In the genomic region with DNA sequence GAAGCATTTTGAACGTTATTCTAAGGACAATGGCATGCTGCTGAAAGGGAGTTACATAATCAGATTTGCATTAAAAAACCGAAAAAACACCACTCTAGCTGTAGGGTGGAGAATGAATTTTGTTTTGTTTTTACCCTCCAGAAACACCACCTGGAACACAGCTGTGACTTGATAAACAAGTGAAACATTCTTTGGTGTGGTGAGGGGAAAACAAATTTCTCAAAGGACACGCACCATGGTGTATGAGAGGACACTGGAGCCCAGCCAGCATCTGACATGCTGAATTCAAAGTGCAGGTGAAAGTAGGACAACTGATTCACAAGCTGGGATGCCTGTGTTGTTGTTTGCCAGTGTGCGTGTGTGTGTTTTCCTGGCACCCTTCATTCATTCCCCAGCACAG, we compare ENCODE assay signal across 20 cellular contexts.
A peak's percentile ranks its signal among the peaks of the same experiment; 100 is the strongest.
DNase-seq lines count a peak whose midpoint lies in the region; ATAC-seq and TF ChIP-seq lines count a peak whose summit lies in the region.
"Had no signal": no experiment of that assay in that cellular context is flagged by ENCODE, and none has a peak within 500 bp of the region (broad histone marks: within the 10 kb centered on the region; RNA-seq: fewer than 3 reads in every experiment).

No MANE protein-coding gene starts in this region.

- no peak for TF ChIP-seq CTCF in GM12864 (IDR thresholded peaks at IDR 0.05; ENCODE audit: low read depth, low read length, missing control alignments)
- no peak for TF ChIP-seq CTCF in mucosa of descending colon (IDR thresholded peaks at IDR 0.05)

- H3K9me3 Mint-ChIP-seq in stimulated activated naive CD8-positive, alpha-beta T cell treated with anti-CD3 and anti-CD28 coated beads, Interleukin-15, amount 100 ng/mL, for 72 hours, result peaks cover 0 to 2% of the 10 kb centered on the region in 2 donors
- H3K9me3 Mint-ChIP-seq: activated naive CD4-positive, alpha-beta T cell treated with anti-CD3 and anti-CD28 coated beads, Interleukin-2, amount 10 ng/mL, durations not matched to agents 7 days and 5 days had no signal

- no peaks in the 10 kb centered on the region for H3K9me3 ChIP-seq in mucosa of descending colon
- H3K9me3 ChIP-seq: neutrophil, sigmoid colon had no signal

- no peaks in the 10 kb centered on the region for H3K4me1 Mint-ChIP-seq in stimulated activated naive CD8-positive, alpha-beta T cell treated with anti-CD3 and anti-CD28 coated beads, Interleukin-15, amount 100 ng/mL, for 72 hours
- H3K4me1 Mint-ChIP-seq: activated naive CD4-positive, alpha-beta T cell treated with anti-CD3 and anti-CD28 coated beads, Interleukin-2, amount 10 ng/mL, durations not matched to agents 7 days and 5 days had no signal

- ATAC-seq in HG02571 (IDR thresholded peaks at IDR 0.05; ENCODE audit: unreplicated experiment) (peak; percentile 69), mucosa of descending colon (peak; percentile 20), GM19452 (IDR thresholded peaks at IDR 0.05; ENCODE audit: unreplicated experiment) (no peak)
- ATAC-seq in stimulated activated naive CD8-positive, alpha-beta T cell treated with anti-CD3 and anti-CD28 coated beads, Interleukin-15, amount 100 ng/mL, for 72 hours, result no peak

- H3K4me3 Mint-ChIP-seq in stimulated activated naive CD8-positive, alpha-beta T cell treated with anti-CD3 and anti-CD28 coated beads, Interleukin-15, amount 100 ng/mL, for 72 hours, result no peak overlapping the region
- H3K4me3 Mint-ChIP-seq: activated naive CD4-positive, alpha-beta T cell treated with anti-CD3 and anti-CD28 coated beads, Interleukin-2, amount 10 ng/mL, durations not matched to agents 7 days and 5 days had no signal

- H3K4me1 ChIP-seq in mucosa of descending colon (ENCODE audit: low read depth), result no peaks in the 10 kb centered on the region

- no peaks in the 10 kb centered on the region for H3K27me3 Mint-ChIP-seq in stimulated activated naive CD8-positive, alpha-beta T cell treated with anti-CD3 and anti-CD28 coated beads, Interleukin-15, amount 100 ng/mL, for 72 hours
- H3K27me3 Mint-ChIP-seq: activated naive CD4-positive, alpha-beta T cell treated with anti-CD3 and anti-CD28 coated beads, Interleukin-2, amount 10 ng/mL, durations not matched to agents 7 days and 5 days had no signal

- H3K27ac Mint-ChIP-seq in stimulated activated naive CD8-positive, alpha-beta T cell treated with anti-CD3 and anti-CD28 coated beads, Interleukin-15, amount 100 ng/mL, for 72 hours, result no peak overlapping the region
- H3K27ac Mint-ChIP-seq: activated naive CD4-positive, alpha-beta T cell treated with anti-CD3 and anti-CD28 coated beads, Interleukin-2, amount 10 ng/mL, durations not matched to agents 7 days and 5 days had no signal

- H3K4me3 ChIP-seq in GM12864 (ENCODE audit: low read depth, low read length) (no peak overlapping the region), mucosa of descending colon (no peak overlapping the region)
- H3K4me3 ChIP-seq: sigmoid colon had no signal

- DNase-seq in GM12864 (ENCODE audit: low read depth) (peak; percentile 25), NAMALWA (ENCODE audit: low spot score) (peak; percentile 57), mucosa of descending colon (peak in 1 of 3 donors; percentile 7), islet precursor cell (no peak), NCI-H2081 treated with DMSO at 0.1 percent for 48 hours (lab: John Stamatoyannopoulos, UW) (no peak)
- no peak for DNase-seq in stimulated activated naive CD8-positive, alpha-beta T cell treated with anti-CD3 and anti-CD28 coated beads, Interleukin-15, amount 100 ng/mL, for 72 hours
- DNase-seq: activated CD4-positive, alpha-beta T cell treated with anti-CD3 and anti-CD28 coated beads, Interleukin-2, amount 50 U/mL, for 4 hours; activated naive CD4-positive, alpha-beta T cell treated with anti-CD3 and anti-CD28 coated beads, Interleukin-2, amount 10 ng/mL, durations not matched to agents 7 days and 5 days; activated T-cell treated with anti-CD3 and anti-CD28 coated beads, Interleukin-2, amount 50 U/mL, for 1 hour; foreskin melanocyte; KBM-7; kidney glomerular epithelial cell; midbrain; NCI-H1048; NK-92 treated with Interleukin-12 subunit alpha and Interleukin-12 subunit beta, amount 100 ng/mL, for 24 hours; sigmoid colon; stimulated activated CD4-positive, alpha-beta T cell treated with anti-CD3 and anti-CD28 coated beads, Interleukin-2, amount 100 ng/mL, for 24 hours had no signal

- H3K36me3 ChIP-seq in mucosa of descending colon (ENCODE audit: low read depth), result no peaks in the 10 kb centered on the region
- H3K36me3 ChIP-seq: neutrophil, sigmoid colon had no signal

- intact Hi-C loops in mucosa of descending colon (cut with DNase I, micrococcal nuclease), result no loop called here

Comparison
In these comparisons a context has a peak if more than half of its experiments do, and no peak if none do; other contexts are left out.
1. DNase-seq: peak in GM12864 (single experiment) and NAMALWA (single experiment); none in islet precursor cell (single experiment), NCI-H2081 treated with DMSO at 0.1 percent for 48 hours (single experiment) and stimulated activated naive CD8-positive, alpha-beta T cell treated with anti-CD3 and anti-CD28 coated beads, Interleukin-15, amount 100 ng/mL, for 72 hours (0 of 2).
2. ATAC-seq: peak in HG02571 (single experiment) and mucosa of descending colon (single experiment); none in GM19452 (single experiment) and stimulated activated naive CD8-positive, alpha-beta T cell treated with anti-CD3 and anti-CD28 coated beads, Interleukin-15, amount 100 ng/mL, for 72 hours (single experiment).